Comparison of ENCODE assay signal across 12 cellular contexts in the genomic region with DNA sequence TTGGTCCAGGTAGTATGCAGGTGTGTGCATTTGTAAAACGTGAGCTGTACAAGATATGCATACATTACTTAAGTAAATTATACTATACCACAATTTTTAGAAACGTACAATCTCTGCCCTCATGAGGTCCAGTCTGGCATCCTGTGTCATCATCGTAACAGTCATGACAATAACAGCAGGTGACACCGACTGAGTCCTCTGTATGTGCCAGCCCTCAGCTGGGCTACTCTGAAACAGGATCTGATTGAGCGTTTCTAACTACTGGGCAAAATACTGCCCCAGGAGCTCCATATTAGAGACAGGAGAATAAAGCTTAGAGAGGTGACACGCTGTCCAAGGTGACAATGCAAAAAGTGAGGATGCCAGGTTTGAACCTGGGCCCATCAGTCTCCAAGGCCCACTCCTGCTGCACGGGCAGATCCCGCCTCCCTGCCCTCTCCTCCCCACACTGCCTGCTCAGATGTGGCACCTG. TPM values are rescaled to one million over a fixed set of nuclear protein-coding genes. Genes with fewer than 3 reads are reported as not detected.
DNase-seq lines count a peak whose midpoint lies in the region; ATAC-seq and TF ChIP-seq lines count a peak whose summit lies in the region.
"Had no signal": no experiment of that assay in that cellular context is flagged by ENCODE, and none has a peak within 500 bp of the region (broad histone marks: within the 10 kb centered on the region; RNA-seq: fewer than 3 reads in every experiment).

No MANE protein-coding gene starts in this region.

- peaks cover 0 to 99% of the 10 kb centered on the region in 2 donors for H3K4me1 ChIP-seq in right atrium auricular region
- H3K4me1 ChIP-seq in mucosa of stomach (ENCODE audit: control insufficient read depth, insufficient read depth, low read length), result peaks cover 84% of the 10 kb centered on the region
- peaks cover 0 to 4% of the 10 kb centered on the region in 2 donors for H3K4me1 ChIP-seq in aorta (ENCODE audit: control insufficient read depth in 1 of 2, insufficient read depth in 2 of 2, low read length in 2 of 2)

- no peak overlapping the region for H3K4me3 Mint-ChIP-seq in activated naive CD8-positive, alpha-beta T cell treated with anti-CD3 and anti-CD28 coated beads, Interleukin-2, amount 10 ng/mL, durations not matched to agents 7 days and 5 days

- 52 to 54% methylated on average over 8 of the region's 8 CpGs for WGBS in aorta, 2 donors

- H3K36me3 ChIP-seq in right atrium auricular region (peaks cover 7% of the 10 kb centered on the region), mucosa of stomach (ENCODE audit: control insufficient read depth, insufficient read depth, low read length) (no peaks in the 10 kb centered on the region), aorta (ENCODE audit: control insufficient read depth in 1 of 2, insufficient read depth in 2 of 2, low read length in 1 of 2) (no peaks in the 10 kb centered on the region)

- peaks cover 85% of the 10 kb centered on the region for H3K4me1 Mint-ChIP-seq in activated naive CD8-positive, alpha-beta T cell treated with anti-CD3 and anti-CD28 coated beads, Interleukin-2, amount 10 ng/mL, durations not matched to agents 7 days and 5 days

- no peaks in the 10 kb centered on the region for H3K9me3 Mint-ChIP-seq in activated naive CD8-positive, alpha-beta T cell treated with anti-CD3 and anti-CD28 coated beads, Interleukin-2, amount 10 ng/mL, durations not matched to agents 7 days and 5 days

- peaks cover 9% of the 10 kb centered on the region for H3K36me3 Mint-ChIP-seq in activated naive CD8-positive, alpha-beta T cell treated with anti-CD3 and anti-CD28 coated beads, Interleukin-2, amount 10 ng/mL, durations not matched to agents 7 days and 5 days

- H3K27ac ChIP-seq in right atrium auricular region, result peak overlapping the region; percentile 88 to 91
- H3K27ac ChIP-seq in aorta (ENCODE audit: low read depth in 1 of 2, low read length in 2 of 2), result peak overlapping the region; percentile 34 to 64

- intact Hi-C loops in cardiac septum (cut with DNase I), result no loop called here
- intact Hi-C loops in aorta (cut with DNase I), result no loop called here

- POLR2A ChIA-PET in activated naive CD8-positive, alpha-beta T cell treated with anti-CD3 and anti-CD28 coated beads, Interleukin-2, amount 10 ng/mL, durations not matched to agents 7 days and 5 days (lab: Charles Lee), result interaction anchor here (0.7 to 2.6 kb wide), 5 partner anchors 8 to 45 kb away, joined by 3 to 15 read pairs (median 6); no protein-coding TSS in a partner anchor

- no peak for DNase-seq in right atrium auricular region (ENCODE audit: low spot score)
- no peak for DNase-seq in cardiac septum (ENCODE audit: low spot score)
- DNase-seq in activated naive CD8-positive, alpha-beta T cell treated with anti-CD3 and anti-CD28 coated beads, Interleukin-2, amount 10 ng/mL, durations not matched to agents 7 days and 5 days, result no peak
- no peak for DNase-seq in aorta
- DNase-seq in NCI-H446 (lab: John Stamatoyannopoulos, UW), result no peak
- DNase-seq: activated effector memory CD4-positive, alpha-beta T cell treated with anti-CD3 and anti-CD28 coated beads, Interleukin-2, amount 50 U/mL, for 16 hours; foreskin melanocyte; occipital lobe; stimulated activated CD8-positive, alpha-beta memory T cell treated with anti-CD3 and anti-CD28 coated beads, Interleukin-4, amount 100 ng/mL, for 48 hours had no signal

- peak overlapping the region; percentile 20 for H3K9ac ChIP-seq in mucosa of stomach (ENCODE audit: low read length)

- no peak overlapping the region for H3K4me3 ChIP-seq in right atrium auricular region
- no peak overlapping the region for H3K4me3 ChIP-seq in mucosa of stomach (ENCODE audit: low read length)
- H3K4me3 ChIP-seq in aorta (ENCODE audit: low read length in 2 of 2), result no peak overlapping the region

- H3K27me3 Mint-ChIP-seq in activated naive CD8-positive, alpha-beta T cell treated with anti-CD3 and anti-CD28 coated beads, Interleukin-2, amount 10 ng/mL, durations not matched to agents 7 days and 5 days, result no peaks in the 10 kb centered on the region

- ATAC-seq in activated naive CD8-positive, alpha-beta T cell treated with anti-CD3 and anti-CD28 coated beads, Interleukin-2, amount 10 ng/mL, durations not matched to agents 7 days and 5 days (ENCODE audit: low read depth), result no peak
- ATAC-seq in aorta (ENCODE audit: low FRiP score) (no peak), GM21576 (IDR thresholded peaks at IDR 0.05; ENCODE audit: unreplicated experiment) (no peak), HG03097 (IDR thresholded peaks at IDR 0.05; ENCODE audit: low FRiP score, unreplicated experiment) (no peak)

- TF ChIP-seq CTCF in right atrium auricular region (IDR thresholded peaks at IDR 0.05), result no peak

- H3K27me3 ChIP-seq in right atrium auricular region (no peaks in the 10 kb centered on the region), mucosa of stomach (ENCODE audit: control insufficient read depth, insufficient read depth, low read length) (no peaks in the 10 kb centered on the region), aorta (ENCODE audit: control insufficient read depth in 1 of 2, insufficient read depth in 2 of 2, low read length in 1 of 2) (no peaks in the 10 kb centered on the region)

- H3K27ac Mint-ChIP-seq in activated naive CD8-positive, alpha-beta T cell treated with anti-CD3 and anti-CD28 coated beads, Interleukin-2, amount 10 ng/mL, durations not matched to agents 7 days and 5 days, result peak overlapping the region; percentile 61

- H3K9me3 ChIP-seq in right atrium auricular region (no peaks in the 10 kb centered on the region), mucosa of stomach (ENCODE audit: control insufficient read depth, low read length) (no peaks in the 10 kb centered on the region), aorta (ENCODE audit: control insufficient read depth, low read length) (no peaks in the 10 kb centered on the region)

RNA-seq across cellular contexts. Expression of a gene that starts 47.2 kb away (rescaled TPM):
- 100 to 1,000 TPM in 1 of 2 donors, 10 to 100 TPM in 1; 83.7 to 152 TPM for total RNA-seq in right atrium auricular region
- total RNA-seq in cardiac septum, result 55.8 TPM
- 10 to 100 TPM; 83.2 to 85.5 TPM for total RNA-seq in activated naive CD8-positive, alpha-beta T cell treated with anti-CD3 and anti-CD28 coated beads, Interleukin-2, amount 10 ng/mL, durations not matched to agents 7 days and 5 days
- total RNA-seq in aorta, result 100 to 1,000 TPM; 135 to 155 TPM
- 100 to 1,000 TPM in 1 of 2 donors, 10 to 100 TPM in 1; 12.1 to 112 TPM for polyA plus RNA-seq in aorta
